Comparison of ENCODE assay signal across 10 cellular contexts in the genomic region with DNA sequence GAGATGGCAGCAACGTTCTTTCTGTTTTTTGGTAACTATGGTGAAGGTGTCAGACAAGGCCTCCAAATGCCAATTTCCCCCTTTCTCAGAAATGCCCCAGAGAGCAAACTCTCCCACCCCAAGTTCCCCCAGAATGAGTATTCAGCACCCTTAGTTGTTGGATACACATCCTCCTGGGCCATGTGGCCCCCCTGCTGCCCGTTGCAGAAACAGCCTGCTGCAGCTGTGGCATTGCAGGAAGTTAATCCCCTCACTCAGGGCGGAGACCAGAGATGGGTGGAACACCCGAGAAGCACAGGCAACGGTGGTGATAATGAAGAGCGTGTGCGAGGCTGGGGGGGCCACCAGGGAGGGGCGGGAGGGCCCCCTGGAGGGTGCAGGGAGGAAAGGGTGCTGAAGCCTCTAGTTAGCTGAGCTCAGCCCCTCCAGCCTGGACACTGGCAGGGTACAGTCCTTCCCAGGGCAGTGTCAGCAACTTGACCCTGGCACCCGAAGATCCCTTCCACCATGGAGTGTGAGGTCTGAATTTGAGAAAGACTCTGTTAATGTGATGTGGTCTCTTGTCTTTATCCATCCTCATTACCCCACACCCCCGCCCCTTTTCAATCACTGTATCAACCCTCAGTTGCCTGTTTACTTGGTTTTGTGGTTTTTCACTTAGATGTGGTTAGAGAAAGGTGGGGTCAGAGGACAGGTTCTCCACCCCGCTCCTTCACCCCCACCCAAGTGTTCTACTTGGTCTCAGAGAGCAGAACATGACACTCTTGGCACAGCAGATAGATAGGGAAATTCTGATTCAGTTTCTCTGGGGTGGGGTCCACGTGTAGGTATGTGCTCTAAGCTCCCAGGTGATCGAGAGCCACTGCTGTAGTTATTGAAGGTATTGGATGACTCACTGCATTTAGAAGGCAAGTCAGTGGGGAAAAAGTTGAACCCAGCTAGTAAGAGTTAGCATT.
DNase-seq lines count a peak whose midpoint lies in the region; ATAC-seq and TF ChIP-seq lines count a peak whose summit lies in the region.
"Had no signal": no experiment of that assay in that cellular context is flagged by ENCODE, and none has a peak within 500 bp of the region (broad histone marks: within the 10 kb centered on the region; RNA-seq: fewer than 3 reads in every experiment).

No MANE protein-coding gene starts in this region.

- peaks cover 76% of the 10 kb centered on the region for H3K4me1 ChIP-seq in CD4-positive, CD25-positive, alpha-beta regulatory T cell (ENCODE audit: control insufficient read depth, insufficient read depth, low read length, poor library complexity, severe bottlenecking)
- H3K4me1 ChIP-seq in mesendoderm (ENCODE audit: control insufficient read depth, low read depth, low read length) (no peaks in the 10 kb centered on the region), SK-N-SH (ENCODE audit: control insufficient read depth in 1 of 2, insufficient read depth in 2 of 2, low read depth in 1 of 2, low read length in 1 of 2) (peaks cover 0 to 21% of the 10 kb centered on the region in 2 experiments; a peak in 2 of 4 replicates), gastroesophageal sphincter (peaks cover 0 to 18% (median 12%) of the 10 kb centered on the region in 3 donors)

- ATAC-seq in CD4-positive, CD25-positive, alpha-beta regulatory T cell (ENCODE audit: low read depth in 2 of 2): peak; percentile 85 to 86
- ATAC-seq in T-cell (replicated peaks in 1 of 4) (peak; percentile 84 to 89 (median 88)), gastroesophageal sphincter (no peak)

- no peaks in the 10 kb centered on the region for H3K79me2 ChIP-seq in mesendoderm (ENCODE audit: control insufficient read depth, insufficient read depth, low read length)
- no peaks in the 10 kb centered on the region for H3K79me2 ChIP-seq in SK-N-SH (ENCODE audit: insufficient read depth)

- H3K23ac ChIP-seq in mesendoderm (ENCODE audit: low read length): no peak overlapping the region

- WGBS in mesendoderm (ENCODE audit: extremely low coverage, insufficient coverage, low lambda C conversion rate): no CpG with 5 or more reads among the region's 13 CpGs
- 33% methylated on average over 10 of the region's 13 CpGs for WGBS in SK-N-SH (ENCODE audit: low lambda C conversion rate)
- 68 to 83% methylated on average over 1 to 8 of the region's 13 CpGs for WGBS in gastroesophageal sphincter (ENCODE audit: low coverage in 1 of 2), 2 donors

- TF ChIP-seq POLR2A in gastroesophageal sphincter (IDR thresholded peaks at IDR 0.05): no peak

- H3K4me3 Mint-ChIP-seq in CD4-positive, CD25-positive, alpha-beta regulatory T cell: peak overlapping the region; percentile 80 to 87 (median 84)
- H3K4me3 Mint-ChIP-seq in T-cell: peak overlapping the region; percentile 66 to 76 (median 71)
- H3K4me3 Mint-ChIP-seq in activated T-helper 1 cell treated with anti-CD3 and anti-CD28 coated beads, Interleukin-12 subunit alpha, Interleukin-12 subunit beta, Interleukin-2, Interleukin-4 antibody, amounts not matched to agents 30 ng/mL and 10 ng/mL and 1 ng/mL, durations not matched to agents 14 hours and 24 hours and 36 hours: peak overlapping the region; percentile 74

- peaks cover 34 to 79% (median 67%) of the 10 kb centered on the region in 4 donors for H3K4me1 Mint-ChIP-seq in CD4-positive, CD25-positive, alpha-beta regulatory T cell
- peaks cover 69 to 74% (median 70%) of the 10 kb centered on the region in 3 donors for H3K4me1 Mint-ChIP-seq in T-cell
- H3K4me1 Mint-ChIP-seq in activated T-helper 1 cell treated with anti-CD3 and anti-CD28 coated beads, Interleukin-12 subunit alpha, Interleukin-12 subunit beta, Interleukin-2, Interleukin-4 antibody, amounts not matched to agents 30 ng/mL and 10 ng/mL and 1 ng/mL, durations not matched to agents 14 hours and 24 hours and 36 hours (ENCODE audit: low read depth): peaks cover 76% of the 10 kb centered on the region

- H3K27ac ChIP-seq in CD4-positive, CD25-positive, alpha-beta regulatory T cell (ENCODE audit: insufficient read depth, low read length, poor library complexity, severe bottlenecking): peak overlapping the region; percentile 57
- H3K27ac ChIP-seq in mesendoderm (ENCODE audit: low read depth, low read length): no peak overlapping the region
- no peak overlapping the region for H3K27ac ChIP-seq in SK-N-SH (ENCODE audit: low read depth in 2 of 2, low read length in 1 of 2)
- H3K27ac ChIP-seq in gastroesophageal sphincter: no peak overlapping the region

- no peak overlapping the region for H2AK5ac ChIP-seq in mesendoderm (ENCODE audit: low read length)

- CTCF ChIA-PET in T-cell (lab: Charles Lee): interaction anchor here in 1 of 2 donors (0.6 to 0.9 kb wide), 2 partner anchors 9 to 25 kb away, joined by 4 read pairs; no protein-coding TSS in a partner anchor
- CTCF ChIA-PET in SK-N-SH (lab: Yijun Ruan, JAX): no interaction called here

- no peaks in the 10 kb centered on the region for H3K9me2 ChIP-seq in SK-N-SH

- no peak overlapping the region for H4K8ac ChIP-seq in mesendoderm (ENCODE audit: low read depth, low read length)

- peak; percentile 43 to 97 (median 90) for DNase-seq in CD4-positive, CD25-positive, alpha-beta regulatory T cell
- DNase-seq in T-cell (peak; percentile 37 to 83 (median 67)), mesendoderm (peak; percentile 43), SK-N-SH (no peak), 8988T (no peak), midbrain (lab: John Stamatoyannopoulos, UW) (no peak)
- peak; percentile 64 for DNase-seq in activated T-helper 1 cell treated with anti-CD3 and anti-CD28 coated beads, Interleukin-12 subunit alpha, Interleukin-12 subunit beta, Interleukin-2, Interleukin-4 antibody, amounts not matched to agents 30 ng/mL and 10 ng/mL and 1 ng/mL, durations not matched to agents 14 hours and 24 hours and 36 hours (ENCODE audit: low spot score)
- DNase-seq: C1 segment of cervical spinal cord, NCI-H1092 treated with DMSO at 0.1 percent for 48 hours had no signal

- H3K9me3 Mint-ChIP-seq in CD4-positive, CD25-positive, alpha-beta regulatory T cell: peaks cover 0 to 11% (median 0%) of the 10 kb centered on the region in 7 donors
- peaks cover 0 to 6% (median 4%) of the 10 kb centered on the region in 3 donors for H3K9me3 Mint-ChIP-seq in T-cell
- H3K9me3 Mint-ChIP-seq in activated T-helper 1 cell treated with anti-CD3 and anti-CD28 coated beads, Interleukin-12 subunit alpha, Interleukin-12 subunit beta, Interleukin-2, Interleukin-4 antibody, amounts not matched to agents 30 ng/mL and 10 ng/mL and 1 ng/mL, durations not matched to agents 14 hours and 24 hours and 36 hours: peaks cover 4% of the 10 kb centered on the region

- H3K4me2 ChIP-seq in mesendoderm (ENCODE audit: low read length): no peak overlapping the region
- no peak overlapping the region for H3K4me2 ChIP-seq in SK-N-SH

- H2AFZ ChIP-seq in SK-N-SH (ENCODE audit: low read depth): no peak overlapping the region

- peaks cover 19% of the 10 kb centered on the region for H3F3A ChIP-seq in SK-N-SH (replicated peaks; ENCODE audit: insufficient read depth)

- no peaks in the 10 kb centered on the region for H3K36me3 ChIP-seq in CD4-positive, CD25-positive, alpha-beta regulatory T cell (ENCODE audit: control insufficient read depth, insufficient read depth, low read length)
- H3K36me3 ChIP-seq in mesendoderm (ENCODE audit: control insufficient read depth, insufficient read depth, low read length) (no peaks in the 10 kb centered on the region), SK-N-SH (replicated peaks in 1 of 2; ENCODE audit: control insufficient read depth in 1 of 2, insufficient read depth in 2 of 2, low read length in 1 of 2) (no peaks in the 10 kb centered on the region), gastroesophageal sphincter (no peaks in the 10 kb centered on the region)

- H4K20me1 ChIP-seq in SK-N-SH (ENCODE audit: insufficient read depth): no peaks in the 10 kb centered on the region

- no peak overlapping the region for H3K56ac ChIP-seq in mesendoderm (ENCODE audit: low read length)

- H4K5ac ChIP-seq in mesendoderm (ENCODE audit: low read length): no peak overlapping the region

- H3K9me3 ChIP-seq in CD4-positive, CD25-positive, alpha-beta regulatory T cell (ENCODE audit: control insufficient read depth in 2 of 2, low read length in 2 of 2): no peaks in the 10 kb centered on the region
- H3K9me3 ChIP-seq in SK-N-SH: 0 out of 2 replicates have a peak, but pooled peaks cover 4% of the 10 kb centered on the region
- peaks cover 0 to 10% (median 0%) of the 10 kb centered on the region in 3 donors for H3K9me3 ChIP-seq in gastroesophageal sphincter

- no peak overlapping the region for H2BK120ac ChIP-seq in mesendoderm (ENCODE audit: low read depth, low read length)

- H3K27ac Mint-ChIP-seq in CD4-positive, CD25-positive, alpha-beta regulatory T cell: peak overlapping the region; percentile 87 to 98 (median 92)
- H3K27ac Mint-ChIP-seq in T-cell: peak overlapping the region; percentile 88 to 96
- peak overlapping the region; percentile 92 for H3K27ac Mint-ChIP-seq in activated T-helper 1 cell treated with anti-CD3 and anti-CD28 coated beads, Interleukin-12 subunit alpha, Interleukin-12 subunit beta, Interleukin-2, Interleukin-4 antibody, amounts not matched to agents 30 ng/mL and 10 ng/mL and 1 ng/mL, durations not matched to agents 14 hours and 24 hours and 36 hours

- H2BK15ac ChIP-seq in mesendoderm (replicated peaks; ENCODE audit: low read depth): no peak overlapping the region

- H3K9ac ChIP-seq in mesendoderm (ENCODE audit: low read length) (no peak overlapping the region), SK-N-SH (no peak overlapping the region)

- TF ChIP-seq EP300 in SK-N-SH (IDR thresholded peaks at IDR 0.05; ENCODE audit: borderline replicate concordance in 1 of 2, low read depth in 1 of 2, low read length in 1 of 2) (no peak), gastroesophageal sphincter (IDR thresholded peaks at IDR 0.05) (no peak)

- H3K18ac ChIP-seq in mesendoderm (ENCODE audit: low read length): no peak overlapping the region

- TF ChIP-seq CTCF in SK-N-SH (IDR thresholded peaks at IDR 0.05) (no peak), gastroesophageal sphincter (IDR thresholded peaks at IDR 0.05) (no peak)

- intact Hi-C loops in activated T-helper 1 cell treated with anti-CD3 and anti-CD28 coated beads, Interleukin-12 subunit alpha, Interleukin-12 subunit beta, Interleukin-2, Interleukin-4 antibody, amounts not matched to agents 30 ng/mL and 10 ng/mL and 1 ng/mL, durations not matched to agents 14 hours and 24 hours and 36 hours (cut with micrococcal nuclease): loop anchor here (2.0 to 10.0 kb wide), 5 partner anchors 16 to 430 kb away; partner anchors contain the start of gene CLIC5

- no peaks in the 10 kb centered on the region for H3K27me3 Mint-ChIP-seq in CD4-positive, CD25-positive, alpha-beta regulatory T cell
- no peaks in the 10 kb centered on the region for H3K27me3 Mint-ChIP-seq in T-cell
- H3K27me3 Mint-ChIP-seq in activated T-helper 1 cell treated with anti-CD3 and anti-CD28 coated beads, Interleukin-12 subunit alpha, Interleukin-12 subunit beta, Interleukin-2, Interleukin-4 antibody, amounts not matched to agents 30 ng/mL and 10 ng/mL and 1 ng/mL, durations not matched to agents 14 hours and 24 hours and 36 hours (ENCODE audit: insufficient read depth): no peaks in the 10 kb centered on the region

- H3K79me1 ChIP-seq in mesendoderm (ENCODE audit: low read length): no peaks in the 10 kb centered on the region

- POLR2A ChIA-PET in T-cell (lab: Charles Lee) (interaction anchor here in 1 of 2 donors (0.7 kb wide), 1 partner anchor 181 kb away, joined by 3 read pairs; no protein-coding TSS in a partner anchor), SK-N-SH (lab: Yijun Ruan, JAX) (no interaction called here)

- no peaks in the 10 kb centered on the region for H3K27me3 ChIP-seq in CD4-positive, CD25-positive, alpha-beta regulatory T cell (ENCODE audit: control insufficient read depth, insufficient read depth, low read length)
- H3K27me3 ChIP-seq in mesendoderm (ENCODE audit: insufficient read depth, low read length, poor library complexity) (no peaks in the 10 kb centered on the region), SK-N-SH (ENCODE audit: insufficient read depth) (no peaks in the 10 kb centered on the region), gastroesophageal sphincter (peaks cover 10% of the 10 kb centered on the region)

- TF ChIP-seq RAD21 in SK-N-SH (IDR thresholded peaks at IDR 0.05; ENCODE audit: low read length): no peak

- H3K36me3 Mint-ChIP-seq in CD4-positive, CD25-positive, alpha-beta regulatory T cell: no peaks in the 10 kb centered on the region
- H3K36me3 Mint-ChIP-seq in T-cell: peaks cover 3% of the 10 kb centered on the region
- peaks cover 3% of the 10 kb centered on the region for H3K36me3 Mint-ChIP-seq in activated T-helper 1 cell treated with anti-CD3 and anti-CD28 coated beads, Interleukin-12 subunit alpha, Interleukin-12 subunit beta, Interleukin-2, Interleukin-4 antibody, amounts not matched to agents 30 ng/mL and 10 ng/mL and 1 ng/mL, durations not matched to agents 14 hours and 24 hours and 36 hours (ENCODE audit: low read depth)

- peak overlapping the region; percentile 57 for H3K4me3 ChIP-seq in CD4-positive, CD25-positive, alpha-beta regulatory T cell (ENCODE audit: low read depth, low read length)
- H3K4me3 ChIP-seq in mesendoderm (ENCODE audit: low read length) (no peak overlapping the region), SK-N-SH (ENCODE audit: low read depth in 2 of 2, low read length in 1 of 2) (no peak overlapping the region), gastroesophageal sphincter (no peak overlapping the region)

- H3K4ac ChIP-seq in mesendoderm (ENCODE audit: low read depth, low read length): no peak overlapping the region

- H2BK5ac ChIP-seq in mesendoderm (ENCODE audit: low read length): no peak overlapping the region

Comparison
In these comparisons a context has a peak if more than half of its experiments do, and no peak if none do; other contexts are left out.
1. DNase-seq: peak in CD4-positive, CD25-positive, alpha-beta regulatory T cell (3 of 3), T-cell (34 of 34), activated T-helper 1 cell treated with anti-CD3 and anti-CD28 coated beads, Interleukin-12 subunit alpha, Interleukin-12 subunit beta, Interleukin-2, Interleukin-4 antibody, amounts not matched to agents 30 ng/mL and 10 ng/mL and 1 ng/mL, durations not matched to agents 14 hours and 24 hours and 36 hours (single experiment) and mesendoderm (single experiment); none in SK-N-SH (single experiment), 8988T (single experiment) and midbrain (single experiment).
2. Peak in every context shown above with its lines, with median percentiles within 50 percentile points of each other: H3K27ac Mint-ChIP-seq and H3K4me3 Mint-ChIP-seq.